ENCODE assay signal across 1 cellular context in the genomic region with DNA sequence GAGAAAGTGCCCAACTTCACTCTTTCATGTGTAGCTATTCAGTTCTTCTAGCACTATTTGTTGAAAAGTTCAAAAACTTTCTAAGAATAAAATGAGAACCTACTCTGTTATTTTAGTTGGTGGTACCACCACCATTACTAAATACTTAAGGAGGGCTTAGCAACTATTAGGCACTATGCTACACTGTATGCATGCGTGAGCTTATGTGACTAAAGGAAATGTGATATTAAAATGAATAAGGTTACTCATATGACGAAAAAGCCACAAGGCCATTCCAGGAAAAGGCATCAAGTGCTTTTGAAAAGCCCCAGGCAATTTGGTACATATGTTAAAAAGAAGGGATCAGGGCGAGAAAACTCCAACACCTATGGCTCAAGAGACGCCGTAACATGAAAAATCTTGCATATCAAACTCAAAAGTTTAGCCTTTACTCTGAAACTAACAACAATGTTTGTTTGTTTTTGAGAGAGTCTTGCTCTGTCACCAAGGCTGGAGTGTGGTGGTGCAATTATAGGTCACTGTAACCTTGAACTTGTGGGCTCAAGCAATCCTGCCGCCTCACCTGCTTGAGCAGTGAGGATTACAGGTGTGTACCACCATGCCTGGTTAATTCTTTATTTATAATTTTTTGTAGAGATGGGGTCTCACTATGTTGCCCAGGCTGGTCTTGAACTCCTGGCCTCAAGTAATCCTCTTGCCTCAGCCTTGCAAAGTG.
TF ChIP-seq lines count a peak whose summit lies in the region.

No MANE protein-coding gene starts in this region.

TF ChIP-seq in K562, 482 proteins besides CTCF, POLR2A, EP300 and RAD21:
- TF ChIP-seq ZNF121 (CRISPR knock-in tag; conservative IDR thresholded peaks at IDR 0.05) (peak; percentile 48; the same call in 1 of the 2 replicates), YY1 (IDR thresholded peaks at IDR 0.05; ENCODE audit: borderline replicate concordance in 1 of 3, control insufficient read depth in 1 of 3, extremely low read depth in 1 of 3, insufficient read depth in 3 of 3, insufficient read length in 1 of 3, insufficient replicate concordance in 2 of 3, low read depth in 1 of 3, low read length in 2 of 3) (no peak)
